ENCODE assay signal across 13 cellular contexts in genomic region chr19:38211206-38211605, GRCh38. TPM values are rescaled to one million over a fixed set of nuclear protein-coding genes. Genes with fewer than 3 reads are reported as not detected.
DNase-seq lines count a peak whose midpoint lies in the region; ATAC-seq, FAIRE-seq and TF ChIP-seq lines count a peak whose summit lies in the region.
"Had no signal": no experiment of that assay in that cellular context is flagged by ENCODE, and none has a peak within 500 bp of the region (broad histone marks: within the 10 kb centered on the region; RNA-seq: fewer than 3 reads in every experiment).

No MANE protein-coding gene starts in this region.

- DNase-seq in A549 (ENCODE audit: low read depth in 1 of 2, low spot score in 1 of 2) (no peak), endothelial cell (ENCODE audit: low spot score) (no peak), GM13977 (ENCODE audit: low spot score) (no peak), MM.1S (no peak), kidney (no peak)
- DNase-seq in NK-92 treated with Interleukin-12 subunit alpha and Interleukin-12 subunit beta, amount 100 ng/mL, for 24 hours (lab: John Stamatoyannopoulos, UW) = no peak
- DNase-seq: activated CD4-positive, alpha-beta T cell treated with anti-CD3 and anti-CD28 coated beads, Interleukin-2, amount 50 U/mL, for 4 hours; CD4-positive, alpha-beta T cell; stimulated activated CD8-positive, alpha-beta memory T cell treated with anti-CD3 and anti-CD28 coated beads, Interleukin-4, amount 100 ng/mL, for 48 hours had no signal

- TF ChIP-seq CTCF in A549 (IDR thresholded peaks at IDR 0.05) (no peak), endothelial cell (IDR thresholded peaks at IDR 0.05; ENCODE audit: unreplicated experiment) (peak; percentile 32), nephron (IDR thresholded peaks at IDR 0.05; ENCODE audit: unreplicated experiment in 3 of 3) (peak; percentile 25 to 39 (median 33)), GM13977 (IDR thresholded peaks at IDR 0.05; ENCODE audit: extremely low read depth, insufficient read depth, missing control alignments) (no peak), MM.1S (IDR thresholded peaks at IDR 0.05; ENCODE audit: low read length) (no peak), kidney (IDR thresholded peaks at IDR 0.05; ENCODE audit: borderline replicate concordance, extremely low read depth, insufficient read depth) (no peak)

- TF ChIP-seq RAD21 in A549 (conservative IDR thresholded peaks at IDR 0.05 in 1 of 2, IDR thresholded peaks at IDR 0.05 in 1 of 2) = no peak

- intact Hi-C loops in kidney (cut with DNase I) = no loop called here

- H3K79me2 ChIP-seq in MM.1S (ENCODE audit: low read length) = no peaks in the 10 kb centered on the region

- WGBS in A549 (ENCODE audit: missing lambda C conversion rate) = 74% methylated on average over 25 of the region's 29 CpGs

- no peaks in the 10 kb centered on the region for H3K9me3 ChIP-seq in A549
- no peaks in the 10 kb centered on the region for H3K9me3 ChIP-seq in HUES48 (ENCODE audit: control insufficient read depth, insufficient read depth, low read length)
- H3K9me3 ChIP-seq in MM.1S (replicated peaks; ENCODE audit: insufficient read depth, low read length) = no peaks in the 10 kb centered on the region
- no peaks in the 10 kb centered on the region for H3K9me3 ChIP-seq in kidney (ENCODE audit: control insufficient read depth in 1 of 2, low read length in 2 of 2)

- H2AFZ ChIP-seq in MM.1S (ENCODE audit: low read length) = no peak overlapping the region

- in situ Hi-C loops in GM13977 (cut with MboI; ENCODE audit: low pct_unique_long_range_greater_than_20kb, low sequenced_read_pairs, unreplicated experiment) = no loop called here

- H3K4me3 Mint-ChIP-seq in endothelial cell (ENCODE audit: unreplicated experiment) = no peak overlapping the region
- H3K4me3 Mint-ChIP-seq in nephron = peak overlapping the region; percentile 81 to 86 (median 84)
- H3K4me3 Mint-ChIP-seq: CD4-positive, alpha-beta T cell had no signal

- ATAC-seq in A549 = peak; percentile 41 to 51; a peak in 5 of 6 replicates

- H3K27ac Mint-ChIP-seq in endothelial cell (ENCODE audit: unreplicated experiment) (no peak overlapping the region), nephron (peak overlapping the region; percentile 97 to 98 (median 97))
- H3K27ac Mint-ChIP-seq: CD4-positive, alpha-beta T cell had no signal

- peaks cover 22% of the 10 kb centered on the region for H3K27me3 Mint-ChIP-seq in endothelial cell (ENCODE audit: unreplicated experiment)
- H3K27me3 Mint-ChIP-seq in nephron (ENCODE audit: low read depth) = peaks cover 23% of the 10 kb centered on the region

- no peaks in the 10 kb centered on the region for H4K20me1 ChIP-seq in MM.1S (ENCODE audit: insufficient read depth, low read length)

- H3K9ac ChIP-seq in HUES48 (ENCODE audit: low read depth, low read length) (no peak overlapping the region), MM.1S (ENCODE audit: low read length) (no peak overlapping the region), kidney (ENCODE audit: low read length in 2 of 2) (no peak overlapping the region)

- H3K27ac ChIP-seq in A549 = peak overlapping the region in 1 of 2 experiments; percentile 14; a peak in 1 of 6 replicates
- peak overlapping the region; percentile 71 for H3K27ac ChIP-seq in HUES48 (ENCODE audit: low read depth, low read length)
- no peak overlapping the region for H3K27ac ChIP-seq in MM.1S (ENCODE audit: low read length)
- no peak overlapping the region for H3K27ac ChIP-seq in kidney (ENCODE audit: low read depth in 2 of 2, low read length in 2 of 2)
- H3K27ac ChIP-seq: epithelial cell of prostate had no signal

- H3K9me3 Mint-ChIP-seq in endothelial cell (ENCODE audit: unreplicated experiment) (no peaks in the 10 kb centered on the region), nephron (no peaks in the 10 kb centered on the region)
- H3K9me3 Mint-ChIP-seq: CD4-positive, alpha-beta T cell had no signal

- H3K27me3 ChIP-seq in HUES48 (ENCODE audit: control insufficient read depth, insufficient read depth, low read length) = peaks cover 5% of the 10 kb centered on the region; the same call in 1 of the 2 replicates
- H3K27me3 ChIP-seq in MM.1S (replicated peaks; ENCODE audit: insufficient read depth, low read length) = peaks cover 27% of the 10 kb centered on the region

- H3K36me3 ChIP-seq in HUES48 (ENCODE audit: control insufficient read depth, insufficient read depth, low read length) = no peaks in the 10 kb centered on the region; the same call in 1 of the 2 replicates
- H3K36me3 ChIP-seq in MM.1S (replicated peaks; ENCODE audit: insufficient read depth, low read length) = no peaks in the 10 kb centered on the region
- no peaks in the 10 kb centered on the region for H3K36me3 ChIP-seq in kidney (ENCODE audit: control insufficient read depth in 1 of 2, insufficient read depth in 2 of 2, low read length in 2 of 2)

- CTCF ChIA-PET in A549 (lab: Yijun Ruan, JAX) = interaction anchor here (2.3 to 2.8 kb wide), 2 partner anchors 23 to 308 kb away, joined by 9 to 16 read pairs; no protein-coding TSS in a partner anchor

- H3K4me2 ChIP-seq in A549 (no peak overlapping the region), MM.1S (ENCODE audit: low read depth, low read length) (no peak overlapping the region)

- peaks cover 31% of the 10 kb centered on the region for H3K4me1 ChIP-seq in A549
- H3K4me1 ChIP-seq in HUES48 (ENCODE audit: control insufficient read depth, insufficient read depth, low read length) = peaks cover 17% of the 10 kb centered on the region
- peaks cover 14% of the 10 kb centered on the region; the same call in 1 of the 2 replicates for H3K4me1 ChIP-seq in MM.1S (ENCODE audit: low read length)
- peaks cover 0 to 11% of the 10 kb centered on the region in 2 donors for H3K4me1 ChIP-seq in kidney (ENCODE audit: control insufficient read depth in 1 of 2, insufficient read depth in 1 of 2, low read depth in 1 of 2, low read length in 2 of 2)

- TF ChIP-seq EP300 in A549 (IDR thresholded peaks at IDR 0.05) = no peak

- peaks cover 6% of the 10 kb centered on the region; the same call in 1 of the 2 replicates for H3F3A ChIP-seq in MM.1S (ENCODE audit: insufficient read depth, low read length)

- peaks cover 7% of the 10 kb centered on the region for H3K36me3 Mint-ChIP-seq in endothelial cell (ENCODE audit: low read depth, unreplicated experiment)
- peaks cover 7% of the 10 kb centered on the region for H3K36me3 Mint-ChIP-seq in nephron (ENCODE audit: low read depth)

- POLR2A ChIA-PET in A549 (lab: Yijun Ruan, JAX) = no interaction called here

- FAIRE-seq in A549 (lab: Jason Lieb, UNC) = no peak
- FAIRE-seq in kidney (lab: Jason Lieb, UNC) = no peak

- no peak for TF ChIP-seq POLR2A in A549 (IDR thresholded peaks at IDR 0.05; ENCODE audit: low read length)

- peaks cover 7% of the 10 kb centered on the region for H3K4me1 Mint-ChIP-seq in endothelial cell (ENCODE audit: unreplicated experiment)
- peaks cover 26% of the 10 kb centered on the region for H3K4me1 Mint-ChIP-seq in nephron

- H3K4me3 ChIP-seq in A549 = no peak overlapping the region
- peak overlapping the region; percentile 64 for H3K4me3 ChIP-seq in HUES48 (ENCODE audit: low read depth, low read length)
- H3K4me3 ChIP-seq in MM.1S (ENCODE audit: low read length) = no peak overlapping the region
- no peak overlapping the region for H3K4me3 ChIP-seq in kidney (ENCODE audit: low read length in 2 of 2)
- H3K4me3 ChIP-seq: lung had no signal

- H3K9me2 ChIP-seq in MM.1S (replicated peaks; ENCODE audit: insufficient read depth, low read length) = no peaks in the 10 kb centered on the region

TF ChIP-seq in A549, 52 proteins besides CTCF, POLR2A, EP300 and RAD21:
- TF ChIP-seq ESRRA (IDR thresholded peaks at IDR 0.05; ENCODE audit: borderline replicate concordance, low read length) = no peak
- TF ChIP-seq KDM5A (IDR thresholded peaks at IDR 0.05) = no peak
- TF ChIP-seq NPAS2 (CRISPR knock-in tag; IDR thresholded peaks at IDR 0.05; ENCODE audit: borderline replicate concordance) = no peak
- TF ChIP-seq RNF2 (IDR thresholded peaks at IDR 0.05; ENCODE audit: borderline replicate concordance, low read depth) = no peak
- no peak for TF ChIP-seq HES2 (IDR thresholded peaks at IDR 0.05)

RNA-seq across cellular contexts. Expression of gene DPF1, which starts 12.8 kb away (rescaled TPM):
- polyA plus RNA-seq in A549 (2011; rRNA removed) (1.3 and 2.1 TPM in 2 replicates), A549 (2017; fragmentation: RNase III; extraction: RNeasy Plus Mini Kit Qiagen cat#74134 plus additional on column Dnase treatment) (4.4 to 6.8 TPM (median 5.3 TPM) in 3 replicates), kidney (ENCODE audit: insufficient read depth, low read depth, low replicate concordance) (not detected)
- 5.0 and 5.1 TPM in 2 replicates for polyA plus RNA-seq in A549 (2012; cell fraction: cytosol; rRNA removed)
- 11.4 and 12.1 TPM in 2 replicates for polyA plus RNA-seq in A549 (2012; cell fraction: nucleus; rRNA removed)
- 1.6 and 2.8 TPM in 2 replicates for polyA minus RNA-seq in A549 (2011; rRNA and poly(A)+ RNA removed)
- total RNA-seq in endothelial cell (ENCODE audit: unreplicated experiment) (6.0 TPM), kidney (not detected)
- total RNA-seq: CD4-positive, alpha-beta T cell had no signal

RNA-seq across cellular contexts. Expression of gene PPP1R14A, which starts 45.0 kb away (rescaled TPM):
- polyA plus RNA-seq in A549 (2011; rRNA removed) = 14.6 and 30.5 TPM in 2 replicates
- 281 and 324 TPM in 2 replicates for polyA plus RNA-seq in A549 (2012; cell fraction: cytosol; rRNA removed)
- 99.6 and 180 TPM in 2 replicates for polyA plus RNA-seq in A549 (2012; cell fraction: nucleus; rRNA removed)
- polyA plus RNA-seq in A549 (2017; fragmentation: RNase III; extraction: RNeasy Plus Mini Kit Qiagen cat#74134 plus additional on column Dnase treatment) = 88.6 to 99.6 TPM (median 99.5 TPM) in 3 replicates
- 2.9 and 3.1 TPM in 2 replicates for polyA minus RNA-seq in A549 (2011; rRNA and poly(A)+ RNA removed)
- total RNA-seq in endothelial cell (ENCODE audit: unreplicated experiment) = 2.1 TPM
- 66.0 TPM for total RNA-seq in kidney
- polyA plus RNA-seq in kidney (ENCODE audit: insufficient read depth, low read depth, low replicate concordance) = 69.9 TPM
- total RNA-seq: CD4-positive, alpha-beta T cell had no signal

RNA-seq across cellular contexts. Expression of gene SPINT2, which starts 53.2 kb away (rescaled TPM):
- polyA plus RNA-seq in A549 (2011; rRNA removed) (343 and 425 TPM in 2 replicates), A549 (2017; fragmentation: RNase III; extraction: RNeasy Plus Mini Kit Qiagen cat#74134 plus additional on column Dnase treatment) (244 to 296 TPM (median 291 TPM) in 3 replicates), kidney (ENCODE audit: insufficient read depth, low read depth, low replicate concordance) (425 TPM)
- polyA plus RNA-seq in A549 (2012; cell fraction: cytosol; rRNA removed) = 347 and 383 TPM in 2 replicates
- 348 and 443 TPM in 2 replicates for polyA plus RNA-seq in A549 (2012; cell fraction: nucleus; rRNA removed)
- 154 and 156 TPM in 2 replicates for polyA minus RNA-seq in A549 (2011; rRNA and poly(A)+ RNA removed)
- total RNA-seq in endothelial cell (ENCODE audit: unreplicated experiment) (93.4 TPM), kidney (381 TPM)

Comparison
In these comparisons a context has a peak if more than half of its experiments do, and no peak if none do; other contexts are left out.
1. CTCF ChIP-seq: peak in endothelial cell (single experiment) and nephron (3 of 3); none in A549 (single experiment), GM13977 (single experiment), MM.1S (single experiment) and kidney (single experiment).
2. RNA of gene PPP1R14A, which starts 45.0 kb away (total RNA-seq): 66.0 TPM in kidney (single experiment); 2.1 TPM in endothelial cell (single experiment); every median in the first group is over 10 times any median in the second.